Comparison of ENCODE assay signal across 6 cellular contexts in genomic region chrX:71714064-71714463, GRCh38. TPM values are rescaled to one million over a fixed set of nuclear protein-coding genes. Genes with fewer than 3 reads are reported as not detected.
"Had no signal": no experiment of that assay in that cellular context is flagged by ENCODE, and none has a peak within 500 bp of the region (broad histone marks: within the 10 kb centered on the region; RNA-seq: fewer than 3 reads in every experiment).

No MANE protein-coding gene starts in this region.

RNA-seq across cellular contexts. Expression of gene CXorf49, which starts 4.0 kb away (rescaled TPM):
- total RNA-seq: GM23338, H1, H9, HT-29, IMR-90, K562 had no signal

RNA-seq across cellular contexts. Expression of gene CXorf49B, which starts 49.1 kb away (rescaled TPM):
- total RNA-seq: GM23338, H1, H9, HT-29, IMR-90, K562 had no signal
